In the genomic region with DNA sequence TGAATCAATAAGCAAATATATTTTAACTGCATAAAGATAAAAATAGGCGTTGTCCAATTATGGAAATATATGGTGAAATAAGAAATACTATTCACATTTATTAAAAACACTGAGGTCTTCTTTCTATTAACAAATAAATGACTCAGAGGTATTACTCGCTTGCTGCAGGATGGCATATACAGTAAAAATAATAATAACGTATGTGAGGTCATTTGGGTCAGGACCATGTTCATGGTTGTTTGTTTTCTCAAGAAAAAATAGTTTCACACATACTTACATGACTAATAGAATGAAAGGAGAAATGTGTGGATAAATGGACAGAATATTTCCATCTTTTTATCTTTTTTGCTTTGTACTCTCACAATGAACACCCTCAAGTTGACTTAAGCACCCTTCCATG, we compare ENCODE assay signal across 27 cellular contexts. TPM values are rescaled to one million over a fixed set of nuclear protein-coding genes. Genes with fewer than 3 reads are reported as not detected.
DNase-seq lines count a peak whose midpoint lies in the region; ATAC-seq, FAIRE-seq and TF ChIP-seq lines count a peak whose summit lies in the region.
"Had no signal": no experiment of that assay in that cellular context is flagged by ENCODE, and none has a peak within 500 bp of the region (broad histone marks: within the 10 kb centered on the region; RNA-seq: fewer than 3 reads in every experiment).

No MANE protein-coding gene starts in this region.

- BruUV-seq in IMR-90 (replicated peaks; lab: Mats Ljungman, UMichigan) (no TSS peak), OCI-LY7 (replicated peaks; lab: Mats Ljungman, UMichigan) (no TSS peak)

- no peak overlapping the region for H3K23ac ChIP-seq in IMR-90 (ENCODE audit: low read depth, low read length)

- H3K14ac ChIP-seq in IMR-90 (replicated peaks; ENCODE audit: low read depth, low read length): no peak overlapping the region

- H2BK5ac ChIP-seq in IMR-90 (ENCODE audit: low read depth, low read length, poor library complexity, severe bottlenecking): no peak overlapping the region

- FAIRE-seq in bronchial epithelial cell (lab: Jason Lieb, UNC): no peak
- FAIRE-seq: A549, D721Med, GM12891, H54 had no signal

- no peaks in the 10 kb centered on the region for H3K36me3 Mint-ChIP-seq in activated T-cell treated with anti-CD3 and anti-CD28 coated beads, Interleukin-2, amount 50 U/mL, for 72 hours (ENCODE audit: insufficient read depth in 2 of 2)
- H3K36me3 Mint-ChIP-seq: CD14-positive monocyte; CD8-positive, alpha-beta memory T cell had no signal

- POLR2A ChIA-PET in IMR-90 (lab: Charles Lee; ENCODE audit: unreplicated experiment) (no interaction called here), OCI-LY7 (lab: Charles Lee) (no interaction called here)

- no peak overlapping the region for H3K4ac ChIP-seq in IMR-90 (ENCODE audit: low read depth, low read length)

- no peak overlapping the region for H2AK9ac ChIP-seq in IMR-90 (replicated peaks; ENCODE audit: low read depth, low read length, poor library complexity)

- no peak overlapping the region for H3K9ac ChIP-seq in IMR-90 (ENCODE audit: low read depth, low read length)
- H3K9ac ChIP-seq: BLaER1 treated with 17β-estradiol and CSF1 and Interleukin-3, amounts not matched to agents 10 nM and 100 nM had no signal

- no peak for TF ChIP-seq RAD21 in IMR-90 (IDR thresholded peaks at IDR 0.05; ENCODE audit: low read length)

- H3K27ac Mint-ChIP-seq in activated T-cell treated with anti-CD3 and anti-CD28 coated beads, Interleukin-2, amount 50 U/mL, for 72 hours: no peak overlapping the region
- H3K27ac Mint-ChIP-seq: CD14-positive monocyte; CD4-positive, alpha-beta T cell; CD8-positive, alpha-beta memory T cell had no signal

- no peak; the same call in 1 of the 2 replicates for ATAC-seq in IMR-90 (ENCODE audit: low read depth)
- ATAC-seq in activated T-cell treated with anti-CD3 and anti-CD28 coated beads, Interleukin-2, amount 50 U/mL, for 72 hours (replicated peaks in 1 of 2): no peak
- ATAC-seq: A549 had no signal

- H3K9me2 ChIP-seq in OCI-LY7 (ENCODE audit: insufficient read depth, low read length): no peaks in the 10 kb centered on the region

- no peaks in the 10 kb centered on the region for H3K79me2 ChIP-seq in OCI-LY7 (ENCODE audit: insufficient read depth, low read depth, low read length)

- H3K79me1 ChIP-seq in IMR-90 (ENCODE audit: low read depth in 1 of 2, low read length in 2 of 2): peaks cover 0 to 3% of the 10 kb centered on the region in 2 experiments; a peak in 2 of 4 replicates

- H2AK5ac ChIP-seq in IMR-90 (ENCODE audit: low read depth, low read length): no peak overlapping the region

- no peak overlapping the region for H4K91ac ChIP-seq in IMR-90 (ENCODE audit: insufficient read depth, low read depth, low read length)

- no peaks in the 10 kb centered on the region for H3K9me3 ChIP-seq in IMR-90 (ENCODE audit: control insufficient read depth, insufficient read depth, low read length)
- no peaks in the 10 kb centered on the region for H3K9me3 ChIP-seq in OCI-LY7 (ENCODE audit: low read length)
- H3K9me3 ChIP-seq: A549; BE2C; BLaER1 treated with 17β-estradiol and CSF1 and Interleukin-3, amounts not matched to agents 10 nM and 100 nM; HAP-1 had no signal

- CTCF ChIA-PET in IMR-90 (lab: Yijun Ruan, JAX): no interaction called here
- CTCF ChIA-PET in OCI-LY7 (lab: Charles Lee; ENCODE audit: unreplicated experiment): no interaction called here

- TF ChIP-seq POLR2A in IMR-90 (IDR thresholded peaks at IDR 0.05; ENCODE audit: low read depth, low read length): no peak

- H3K27me3 Mint-ChIP-seq in activated T-cell treated with anti-CD3 and anti-CD28 coated beads, Interleukin-2, amount 50 U/mL, for 72 hours (ENCODE audit: low read depth): no peaks in the 10 kb centered on the region

- no peak overlapping the region for H3K4me3 Mint-ChIP-seq in activated T-cell treated with anti-CD3 and anti-CD28 coated beads, Interleukin-2, amount 50 U/mL, for 72 hours
- H3K4me3 Mint-ChIP-seq: CD14-positive monocyte; CD4-positive, alpha-beta T cell; CD8-positive, alpha-beta memory T cell had no signal

- DNase-seq in EL: peak; percentile 11
- DNase-seq in IMR-90: peak; percentile 41
- peak; percentile 6 for DNase-seq in bronchial epithelial cell (ENCODE audit: low read depth)
- DNase-seq in fibroblast of mammary gland (ENCODE audit: low read depth): peak; percentile 27
- no peak for DNase-seq in activated T-cell treated with anti-CD3 and anti-CD28 coated beads, Interleukin-2, amount 50 U/mL, for 72 hours
- no peak for DNase-seq in DMS79 (lab: John Stamatoyannopoulos, UW)
- DNase-seq in OCI-LY7 (ENCODE audit: low spot score): no peak
- no peak for DNase-seq in NCI-H2029 (lab: John Stamatoyannopoulos, UW)
- DNase-seq: 8988T; ACHN; AML-193; BE2C; CD4-positive, alpha-beta T cell; CD8-positive, alpha-beta memory T cell; DMS 273 treated with DMSO at 0.1 percent for 48 hours; DMS79 treated with DMSO at 0.1 percent for 48 hours; GF-D8; GOT3 had no signal

- H2AFZ ChIP-seq in IMR-90 (replicated peaks; ENCODE audit: low read length, poor library complexity): no peak overlapping the region
- no peak overlapping the region for H2AFZ ChIP-seq in OCI-LY7 (ENCODE audit: low read length)

- H3K36me3 ChIP-seq in IMR-90 (ENCODE audit: control insufficient read depth, insufficient read depth, low read length) (peaks cover 21% of the 10 kb centered on the region), bronchial epithelial cell (ENCODE audit: control insufficient read depth, insufficient read depth, low read length) (no peaks in the 10 kb centered on the region), OCI-LY7 (ENCODE audit: insufficient read depth, low read length) (no peaks in the 10 kb centered on the region)
- H3K36me3 ChIP-seq: BLaER1 treated with 17β-estradiol and CSF1 and Interleukin-3, amounts not matched to agents 10 nM and 100 nM; HAP-1 had no signal

- no peak overlapping the region for H3K27ac ChIP-seq in IMR-90 (ENCODE audit: insufficient read depth, low read length)
- H3K27ac ChIP-seq in OCI-LY7 (ENCODE audit: low read depth, low read length, poor library complexity, severe bottlenecking): no peak overlapping the region
- H3K27ac ChIP-seq: A549; BLaER1 treated with 17β-estradiol and CSF1 and Interleukin-3, amounts not matched to agents 10 nM and 100 nM had no signal

- H3K4me1 ChIP-seq in IMR-90 (ENCODE audit: control insufficient read depth, insufficient read depth, low read length): no peaks in the 10 kb centered on the region
- H3K4me1 ChIP-seq in OCI-LY7 (ENCODE audit: insufficient read depth, low read length, poor library complexity, severe bottlenecking): no peaks in the 10 kb centered on the region
- H3K4me1 ChIP-seq: A549; BE2C; BLaER1 treated with 17β-estradiol and CSF1 and Interleukin-3, amounts not matched to agents 10 nM and 100 nM; HAP-1 had no signal

- H3K4me2 ChIP-seq in IMR-90 (ENCODE audit: low read depth, low read length) (no peak overlapping the region), OCI-LY7 (ENCODE audit: low read length) (no peak overlapping the region)
- H3K4me2 ChIP-seq: A549; BLaER1 treated with 17β-estradiol and CSF1 and Interleukin-3, amounts not matched to agents 10 nM and 100 nM had no signal

- dilution Hi-C loops in IMR-90 (cut with HindIII; ENCODE audit: low sequenced_read_pairs, unreplicated experiment): no loop called here

- intact Hi-C loops in IMR-90 (cut with micrococcal nuclease) (no loop called here), OCI-LY7 (cut with micrococcal nuclease; ENCODE audit: unreplicated experiment) (no loop called here)

- no peak overlapping the region for H2BK20ac ChIP-seq in IMR-90 (ENCODE audit: low read depth, low read length)

- in situ Hi-C loops in IMR-90 (cut with MboI; ENCODE audit: low sequenced_read_pairs): no loop called here

- H3K27me3 ChIP-seq in IMR-90 (ENCODE audit: control insufficient read depth, insufficient read depth, low read length) (no peaks in the 10 kb centered on the region), bronchial epithelial cell (ENCODE audit: control insufficient read depth, insufficient read depth, low read length) (no peaks in the 10 kb centered on the region)
- H3K27me3 ChIP-seq: BE2C; BLaER1 treated with 17β-estradiol and CSF1 and Interleukin-3, amounts not matched to agents 10 nM and 100 nM had no signal

- H3K56ac ChIP-seq in IMR-90 (ENCODE audit: extremely low read depth, insufficient read depth, low read length): no peak overlapping the region

- H4K8ac ChIP-seq in IMR-90 (ENCODE audit: low read depth in 2 of 2, low read length in 2 of 2): no peak overlapping the region

- no peak overlapping the region for H2BK120ac ChIP-seq in IMR-90 (ENCODE audit: low read depth, low read length)

- H3K4me3 ChIP-seq in IMR-90 (ENCODE audit: insufficient read depth, low read depth, low read length): no peak overlapping the region
- no peak overlapping the region for H3K4me3 ChIP-seq in bronchial epithelial cell (ENCODE audit: low read depth, low read length)
- H3K4me3 ChIP-seq in fibroblast of mammary gland (ENCODE audit: control insufficient read depth, low read depth, low read length): no peak overlapping the region
- no peak overlapping the region for H3K4me3 ChIP-seq in OCI-LY7 (ENCODE audit: low read depth, low read length, poor library complexity, severe bottlenecking)
- H3K4me3 ChIP-seq: A549; BLaER1 treated with 17β-estradiol and CSF1 and Interleukin-3, amounts not matched to agents 10 nM and 100 nM; HAP-1 had no signal

- WGBS in IMR-90 (ENCODE audit: extremely low coverage in 2 of 2, insufficient read length in 1 of 2), 2 experiments: no CpG with 5 or more reads among the region's 3 CpGs

- H4K20me1 ChIP-seq in IMR-90 (ENCODE audit: insufficient read depth, low read length) (peaks cover 10% of the 10 kb centered on the region; the same call in 1 of the 2 replicates), OCI-LY7 (ENCODE audit: insufficient read depth, low read length) (no peaks in the 10 kb centered on the region)
- H4K20me1 ChIP-seq: BLaER1 treated with 17β-estradiol and CSF1 and Interleukin-3, amounts not matched to agents 10 nM and 100 nM had no signal

- no peak overlapping the region for H2BK15ac ChIP-seq in IMR-90 (ENCODE audit: low read depth, low read length)

- H3K9me3 Mint-ChIP-seq in activated T-cell treated with anti-CD3 and anti-CD28 coated beads, Interleukin-2, amount 50 U/mL, for 72 hours: no peaks in the 10 kb centered on the region
- H3K9me3 Mint-ChIP-seq: CD14-positive monocyte; CD4-positive, alpha-beta T cell; CD8-positive, alpha-beta memory T cell had no signal

- H3K9me1 ChIP-seq in IMR-90 (ENCODE audit: insufficient read depth, low read length): no peaks in the 10 kb centered on the region

- no peaks in the 10 kb centered on the region for H3K4me1 Mint-ChIP-seq in activated T-cell treated with anti-CD3 and anti-CD28 coated beads, Interleukin-2, amount 50 U/mL, for 72 hours (ENCODE audit: low read depth)
- H3K4me1 Mint-ChIP-seq: CD14-positive monocyte; CD8-positive, alpha-beta memory T cell had no signal

- TF ChIP-seq CTCF in IMR-90 (conservative IDR thresholded peaks at IDR 0.05; ENCODE audit: low read depth, low read length): no peak
- TF ChIP-seq CTCF in bronchial epithelial cell (IDR thresholded peaks at IDR 0.05; ENCODE audit: insufficient read depth, low read length, severe bottlenecking): no peak
- no peak for TF ChIP-seq CTCF in fibroblast of mammary gland (conservative IDR thresholded peaks at IDR 0.05; ENCODE audit: control insufficient read depth, insufficient read depth, low read depth, low read length)
- TF ChIP-seq CTCF in OCI-LY7 (conservative IDR thresholded peaks at IDR 0.05; ENCODE audit: low read length): no peak

- no peak overlapping the region for H3K18ac ChIP-seq in IMR-90 (ENCODE audit: low read depth, low read length)

- H4K5ac ChIP-seq in IMR-90 (ENCODE audit: low read depth, low read length): no peak overlapping the region

RNA-seq across cellular contexts. Expression of a gene that starts 46.5 kb away (rescaled TPM):
- not detected in 2 replicates for total RNA-seq in IMR-90 (2012; rRNA removed)
- polyA plus RNA-seq in IMR-90 (2012; rRNA removed): not detected in 2 replicates
- not detected in 2 replicates for polyA plus RNA-seq in IMR-90 (2012; cell fraction: cytosol; rRNA removed)
- polyA plus RNA-seq in IMR-90 (2012; cell fraction: nucleus; rRNA removed; ENCODE audit: low replicate concordance): not detected in 2 replicates
- not detected in 2 replicates for total RNA-seq in bronchial epithelial cell
- total RNA-seq in activated T-cell treated with anti-CD3 and anti-CD28 coated beads, Interleukin-2, amount 50 U/mL, for 72 hours: not detected
- not detected in 2 replicates for total RNA-seq in OCI-LY7 (2014; rRNA removed; shearing (Covaris generic))
- total RNA-seq in OCI-LY7 (2022): not detected in 2 replicates
- total RNA-seq: CD4-positive, alpha-beta T cell; CD8-positive, alpha-beta memory T cell; Daoy; G401 had no signal
- polyA plus RNA-seq: CD14-positive monocyte; CD8-positive, alpha-beta memory T cell had no signal

Comparison
In these comparisons a context has a peak if more than half of its experiments do, and no peak if none do; other contexts are left out.
1. DNase-seq: peak in EL (single experiment), IMR-90 (single experiment), bronchial epithelial cell (single experiment) and fibroblast of mammary gland (single experiment); none in activated T-cell treated with anti-CD3 and anti-CD28 coated beads, Interleukin-2, amount 50 U/mL, for 72 hours (0 of 2), DMS79 (single experiment), OCI-LY7 (single experiment) and NCI-H2029 (single experiment).